Comparison of ENCODE assay signal across 12 cellular contexts in genomic region chr2:36562973-36563532, GRCh38. TPM values are rescaled to one million over a fixed set of nuclear protein-coding genes. Genes with fewer than 3 reads are reported as not detected.
DNase-seq lines count a peak whose midpoint lies in the region; ATAC-seq, FAIRE-seq and TF ChIP-seq lines count a peak whose summit lies in the region.
"Had no signal": no experiment of that assay in that cellular context is flagged by ENCODE, and none has a peak within 500 bp of the region (broad histone marks: within the 10 kb centered on the region; RNA-seq: fewer than 3 reads in every experiment).

No MANE protein-coding gene starts in this region.

- H3K27me3 ChIP-seq in heart right ventricle, result no peaks in the 10 kb centered on the region
- H3K27me3 ChIP-seq in keratinocyte (ENCODE audit: control insufficient read depth, extremely low read depth, insufficient read depth, low read length), result no peaks in the 10 kb centered on the region
- H3K27me3 ChIP-seq in uterus, result no peaks in the 10 kb centered on the region

- DNase-seq in heart right ventricle (no peak), left cardiac atrium (no peak), astrocyte of the hippocampus (ENCODE audit: low read depth, low spot score) (peak; percentile 41), keratinocyte (ENCODE audit: low read depth, low spot score) (no peak), uterus (no peak)
- DNase-seq: activated CD4-positive, alpha-beta memory T cell treated with anti-CD3 and anti-CD28 coated beads, Interleukin-2, amount 10 ng/mL, durations not matched to agents 7 days and 5 days; kidney; NK-92 treated with Interleukin-12 subunit alpha and Interleukin-12 subunit beta, amount 100 ng/mL, for 24 hours; stimulated activated CD4-positive, alpha-beta T cell treated with anti-CD3 and anti-CD28 coated beads, Interleukin-12 subunit alpha, Interleukin-12 subunit beta, amount 100 ng/mL, for 4 hours had no signal

- H3K9me3 ChIP-seq in heart right ventricle (no peaks in the 10 kb centered on the region), keratinocyte (ENCODE audit: control insufficient read depth, low read depth, low read length) (no peaks in the 10 kb centered on the region), uterus (no peaks in the 10 kb centered on the region)

- dilution Hi-C loops in keratinocyte (cut with MboI; ENCODE audit: extremely low pct_ligation_motif_present, low sequenced_read_pairs), result no loop called here

- no peaks in the 10 kb centered on the region for H4K20me1 ChIP-seq in keratinocyte (ENCODE audit: control insufficient read depth, extremely low read depth, insufficient read depth, low read length)

- peaks cover 0 to 44% (median 20%) of the 10 kb centered on the region in 9 donors for H3K4me1 ChIP-seq in heart right ventricle
- H3K4me1 ChIP-seq in keratinocyte (ENCODE audit: control insufficient read depth, extremely low read depth, insufficient read depth, low read length), result peaks cover 43% of the 10 kb centered on the region
- no peaks in the 10 kb centered on the region for H3K4me1 ChIP-seq in uterus

- H3K9me1 ChIP-seq in keratinocyte (ENCODE audit: control insufficient read depth, extremely low read depth, insufficient read depth, low read length), result peaks cover 4% of the 10 kb centered on the region

- H3K36me3 ChIP-seq in heart right ventricle (peaks cover 0 to 51% (median 0%) of the 10 kb centered on the region in 9 donors), keratinocyte (ENCODE audit: control insufficient read depth in 2 of 2, extremely low read depth in 1 of 2, insufficient read depth in 2 of 2, low read length in 2 of 2) (peaks cover 6 to 28% of the 10 kb centered on the region in 2 experiments), uterus (no peaks in the 10 kb centered on the region)

- no peak overlapping the region for H3K9ac ChIP-seq in keratinocyte (ENCODE audit: control insufficient read depth, extremely low read depth, insufficient read depth, low read length)

- peak overlapping the region; percentile 33 for H3K4me2 ChIP-seq in keratinocyte (ENCODE audit: control insufficient read depth, extremely low read depth, insufficient read depth, low read depth, low read length)

- ATAC-seq in heart right ventricle, result no peak
- ATAC-seq in left cardiac atrium, result no peak
- ATAC-seq in HG03039 (IDR thresholded peaks at IDR 0.05; ENCODE audit: unreplicated experiment), result no peak
- ATAC-seq in HG03432 (IDR thresholded peaks at IDR 0.05; ENCODE audit: unreplicated experiment), result no peak
- no peak for ATAC-seq in GM18861 (IDR thresholded peaks at IDR 0.05; ENCODE audit: unreplicated experiment)

- intact Hi-C loops in heart right ventricle (cut with DNase I) (no loop called here), left cardiac atrium (cut with DNase I) (no loop called here), uterus (cut with DNase I; ENCODE audit: low total_unique reads) (no loop called here)

- H3K4me3 ChIP-seq in heart right ventricle (peak overlapping the region in 1 of 10 donors; percentile 4), keratinocyte (ENCODE audit: control insufficient read depth in 2 of 3, extremely low read depth in 1 of 3, insufficient read depth in 2 of 3, low read depth in 1 of 3, low read length in 3 of 3) (no peak overlapping the region), uterus (no peak overlapping the region)

- H3K79me2 ChIP-seq in keratinocyte (ENCODE audit: control insufficient read depth, insufficient read depth, low read length), result peaks cover 23% of the 10 kb centered on the region

- TF ChIP-seq CTCF in heart right ventricle (IDR thresholded peaks at IDR 0.05) (no peak), keratinocyte (optimal IDR thresholded peaks at IDR 0.05 in 1 of 3, IDR thresholded peaks at IDR 0.05 in 1 of 3, conservative IDR thresholded peaks at IDR 0.05 in 1 of 3; ENCODE audit: extremely low read depth in 1 of 3, insufficient read depth in 2 of 3, low read length in 3 of 3) (no peak), uterus (IDR thresholded peaks at IDR 0.05) (no peak)

- FAIRE-seq in keratinocyte (lab: Jason Lieb, UNC), result peak; percentile 66

- no peak overlapping the region for H2AFZ ChIP-seq in keratinocyte (ENCODE audit: control insufficient read depth, low read length)

- peak overlapping the region in 9 of 10 donors; percentile 37 to 85 (median 69) for H3K27ac ChIP-seq in heart right ventricle
- H3K27ac ChIP-seq in keratinocyte (ENCODE audit: control insufficient read depth, insufficient read depth, low read length), result peak overlapping the region; percentile 81
- H3K27ac ChIP-seq in uterus, result peak overlapping the region; percentile 9 to 67

- WGBS in heart right ventricle, 2 donors, result 56 to 74% methylated on average over 3 of the region's 3 CpGs

- TF ChIP-seq POLR2A in uterus (IDR thresholded peaks at IDR 0.05), result no peak

RNA-seq across cellular contexts. Expression of gene FEZ2, which starts 34.9 kb away (rescaled TPM):
- 10 to 100 TPM; 29.8 to 51.7 (median 40.9) TPM for total RNA-seq in heart right ventricle
- polyA plus RNA-seq in heart right ventricle, result 10 to 100 TPM; 16.4 to 20.2 TPM
- total RNA-seq in left cardiac atrium, result 10 to 100 TPM; 46.5 to 68.3 TPM
- 29.6 to 56.2 TPM (median 35.4 TPM) in 3 replicates for polyA plus RNA-seq in keratinocyte
- polyA plus RNA-seq in keratinocyte (2011; ENCODE audit: low read depth), result 41.0 TPM
- 29.9 and 48.5 TPM in 2 replicates for polyA plus RNA-seq in keratinocyte (2011; cell fraction: cytosol; rRNA removed)
- 29.6 and 36.7 TPM in 2 replicates for polyA plus RNA-seq in keratinocyte (2011; cell fraction: nucleus; rRNA removed)
- polyA plus RNA-seq in keratinocyte (2012; ENCODE audit: low replicate concordance), result 26.4 and 40.9 TPM in 2 replicates
- 6.2 to 26.3 TPM (median 9.2 TPM) in 3 replicates for polyA minus RNA-seq in keratinocyte
- 12.5 TPM for polyA minus RNA-seq in keratinocyte (2011; cell fraction: cytosol; rRNA and poly(A)+ RNA removed)
- 9.7 and 21.7 TPM in 2 replicates for polyA minus RNA-seq in keratinocyte (2011; cell fraction: nucleus; rRNA and poly(A)+ RNA removed)
- 10 to 100 TPM; 27.9 to 66.6 (median 39.7) TPM for total RNA-seq in uterus
